1 cellular context compared by ENCODE assay signal in the genomic region with DNA sequence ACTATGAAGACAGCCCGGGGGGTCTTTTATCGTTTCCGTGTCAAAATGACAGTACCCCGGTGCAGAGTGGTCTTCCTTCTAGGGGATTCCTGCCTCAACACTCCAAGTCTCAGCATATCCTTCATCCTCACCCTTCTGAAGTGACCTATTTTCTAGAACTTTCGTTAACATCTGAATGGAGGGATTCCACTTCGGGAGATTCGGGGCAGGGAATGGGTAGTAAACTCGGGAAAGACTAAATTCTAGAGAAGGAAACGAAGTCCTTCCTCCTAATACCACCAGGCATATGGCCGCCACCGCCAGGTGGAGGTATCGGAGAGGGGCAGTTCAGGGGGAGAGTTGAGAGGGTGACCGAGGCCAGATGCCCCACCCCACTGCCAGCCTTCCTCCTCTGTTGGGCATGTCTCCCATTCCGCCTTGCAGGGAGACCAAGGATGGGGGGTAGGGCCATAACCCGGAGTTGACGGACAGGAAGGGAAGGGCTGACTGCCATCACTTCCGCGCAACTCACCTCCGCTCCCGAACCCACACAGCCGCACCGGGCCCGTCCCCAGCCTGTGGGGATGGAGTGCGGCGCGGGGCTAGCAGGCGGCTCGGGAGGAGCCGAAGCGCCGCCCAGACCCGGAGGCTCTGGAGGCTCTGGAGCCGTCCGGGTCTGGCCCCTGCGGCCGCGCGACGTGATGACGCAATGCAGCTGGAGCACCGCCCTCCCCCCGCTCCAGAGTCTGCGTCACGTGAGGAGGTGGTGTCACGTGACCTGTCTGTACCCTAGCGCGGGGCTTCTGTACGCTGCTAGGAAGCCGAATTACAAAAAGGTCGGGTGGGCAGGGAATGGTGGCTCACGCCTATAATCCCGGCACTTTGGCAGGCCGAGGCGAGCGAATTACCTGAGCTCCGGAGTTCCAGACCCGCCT.
TF ChIP-seq lines count a peak whose summit lies in the region.

TSS of gene KLHL12 (minus strand) at position 657 of the 914 bp plus-strand sequence. CDS start 2,072 bp downstream, outside the sequence.

TF ChIP-seq in HepG2, 621 proteins besides CTCF, POLR2A, EP300 and RAD21 (continued from another document and continues in another):
- TF ChIP-seq ZNF546 (CRISPR knock-in tag; conservative IDR thresholded peaks at IDR 0.05) (no peak), MAFG (CRISPR knock-in tag; IDR thresholded peaks at IDR 0.05) (no peak), HNF4A (CRISPR knock-in tag; IDR thresholded peaks at IDR 0.05) (peak; percentile 34; the same call in 1 of the 2 replicates), ZNF597 (CRISPR knock-in tag; IDR thresholded peaks at IDR 0.05) (no peak), SYNCRIP (IDR thresholded peaks at IDR 0.05; ENCODE audit: insufficient read depth, low read depth, low read length) (no peak), ZSCAN31 (CRISPR knock-in tag; IDR thresholded peaks at IDR 0.05; ENCODE audit: low read depth) (peak; percentile 83; the same call in 1 of the 2 replicates), HNF1B (CRISPR knock-in tag; IDR thresholded peaks at IDR 0.05) (0 out of 2 replicates have a peak, but pooled peaks have one; percentile 55), ZNF138 (CRISPR knock-in tag; IDR thresholded peaks at IDR 0.05; ENCODE audit: low read depth) (peak; percentile 65; the same call in 1 of the 2 replicates), ZNF629 (CRISPR knock-in tag; conservative IDR thresholded peaks at IDR 0.05) (peak; percentile 45; the same call in 1 of the 2 replicates), GATA4 (IDR thresholded peaks at IDR 0.05; ENCODE audit: borderline replicate concordance, low read depth) (no peak), ATRX (CRISPR knock-in tag; IDR thresholded peaks at IDR 0.05; ENCODE audit: borderline replicate concordance) (no peak), BCL6 (CRISPR knock-in tag; IDR thresholded peaks at IDR 0.05) (peak; percentile 36; the same call in 1 of the 2 replicates), ZNF329 (CRISPR knock-in tag; IDR thresholded peaks at IDR 0.05; ENCODE audit: low read depth) (peak; percentile 68; the same call in 1 of the 2 replicates), PTBP1 (IDR thresholded peaks at IDR 0.05; ENCODE audit: low read depth, low read length, poor library complexity, severe bottlenecking) (peak; percentile 82), ZNF121 (CRISPR knock-in tag; IDR thresholded peaks at IDR 0.05) (0 out of 2 replicates have a peak, but pooled peaks have one; percentile 9), RBM39 (IDR thresholded peaks at IDR 0.05; ENCODE audit: low read depth, low read length, poor library complexity, severe bottlenecking) (peak; percentile 47), CENPT (CRISPR knock-in tag; IDR thresholded peaks at IDR 0.05; ENCODE audit: low read depth) (no peak), KLF12 (CRISPR knock-in tag; IDR thresholded peaks at IDR 0.05; ENCODE audit: borderline replicate concordance) (peak; percentile 62; the same call in 1 of the 2 replicates), ATF3 (CRISPR knock-in tag; IDR thresholded peaks at IDR 0.05) (peak; percentile 93), PHF5A (CRISPR knock-in tag; IDR thresholded peaks at IDR 0.05; ENCODE audit: low read depth, unreplicated experiment) (peak; percentile 16), ZNF362 (CRISPR knock-in tag; IDR thresholded peaks at IDR 0.05; ENCODE audit: borderline replicate concordance) (peak; percentile 87; the same call in 1 of the 2 replicates), ZNF619 (CRISPR knock-in tag; IDR thresholded peaks at IDR 0.05) (peak; percentile 75; the same call in 1 of the 2 replicates), DNMT1 (CRISPR knock-in tag; IDR thresholded peaks at IDR 0.05) (peak; percentile 75; the same call in 1 of the 2 replicates), ZMAT3 (CRISPR knock-in tag; conservative IDR thresholded peaks at IDR 0.05) (peak; percentile 77; the same call in 1 of the 2 replicates), MED8 (CRISPR knock-in tag; IDR thresholded peaks at IDR 0.05; ENCODE audit: insufficient replicate concordance) (peak; percentile 79), SALL2 (CRISPR knock-in tag; IDR thresholded peaks at IDR 0.05) (peak; percentile 77), ISX (CRISPR knock-in tag; conservative IDR thresholded peaks at IDR 0.05) (0 out of 2 replicates have a peak, but pooled peaks have one; percentile 59)
- TF ChIP-seq, protein P1, sequence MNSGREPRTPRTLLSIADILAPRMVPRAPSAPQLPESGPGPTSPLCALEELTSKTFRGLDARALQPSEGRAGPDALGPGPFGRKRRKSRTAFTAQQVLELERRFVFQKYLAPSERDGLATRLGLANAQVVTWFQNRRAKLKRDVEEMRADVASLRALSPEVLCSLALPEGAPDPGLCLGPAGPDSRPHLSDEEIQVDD (CRISPR knock-in tag; IDR thresholded peaks at IDR 0.05; ENCODE audit: borderline replicate concordance) = no peak
- TF ChIP-seq, protein P2, sequence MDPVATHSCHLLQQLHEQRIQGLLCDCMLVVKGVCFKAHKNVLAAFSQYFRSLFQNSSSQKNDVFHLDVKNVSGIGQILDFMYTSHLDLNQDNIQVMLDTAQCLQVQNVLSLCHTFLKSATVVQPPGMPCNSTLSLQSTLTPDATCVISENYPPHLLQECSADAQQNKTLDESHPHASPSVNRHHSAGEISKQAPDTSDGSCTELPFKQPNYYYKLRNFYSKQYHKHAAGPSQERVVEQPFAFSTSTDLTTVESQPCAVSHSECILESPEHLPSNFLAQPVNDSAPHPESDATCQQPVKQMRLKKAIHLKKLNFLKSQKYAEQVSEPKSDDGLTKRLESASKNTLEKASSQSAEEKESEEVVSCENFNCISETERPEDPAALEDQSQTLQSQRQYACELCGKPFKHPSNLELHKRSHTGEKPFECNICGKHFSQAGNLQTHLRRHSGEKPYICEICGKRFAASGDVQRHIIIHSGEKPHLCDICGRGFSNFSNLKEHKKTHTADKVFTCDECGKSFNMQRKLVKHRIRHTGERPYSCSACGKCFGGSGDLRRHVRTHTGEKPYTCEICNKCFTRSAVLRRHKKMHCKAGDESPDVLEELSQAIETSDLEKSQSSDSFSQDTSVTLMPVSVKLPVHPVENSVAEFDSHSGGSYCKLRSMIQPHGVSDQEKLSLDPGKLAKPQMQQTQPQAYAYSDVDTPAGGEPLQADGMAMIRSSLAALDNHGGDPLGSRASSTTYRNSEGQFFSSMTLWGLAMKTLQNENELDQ (CRISPR knock-in tag; IDR thresholded peaks at IDR 0.05; ENCODE audit: borderline replicate concordance) = no peak; the same call in 1 of the 2 replicates
- TF ChIP-seq, protein P3, sequence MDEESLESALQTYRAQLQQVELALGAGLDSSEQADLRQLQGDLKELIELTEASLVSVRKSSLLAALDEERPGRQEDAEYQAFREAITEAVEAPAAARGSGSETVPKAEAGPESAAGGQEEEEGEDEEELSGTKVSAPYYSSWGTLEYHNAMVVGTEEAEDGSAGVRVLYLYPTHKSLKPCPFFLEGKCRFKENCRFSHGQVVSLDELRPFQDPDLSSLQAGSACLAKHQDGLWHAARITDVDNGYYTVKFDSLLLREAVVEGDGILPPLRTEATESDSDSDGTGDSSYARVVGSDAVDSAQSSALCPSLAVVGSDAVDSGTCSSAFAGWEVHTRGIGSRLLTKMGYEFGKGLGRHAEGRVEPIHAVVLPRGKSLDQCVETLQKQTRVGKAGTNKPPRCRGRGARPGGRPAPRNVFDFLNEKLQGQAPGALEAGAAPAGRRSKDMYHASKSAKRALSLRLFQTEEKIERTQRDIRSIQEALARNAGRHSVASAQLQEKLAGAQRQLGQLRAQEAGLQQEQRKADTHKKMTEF (CRISPR knock-in tag; IDR thresholded peaks at IDR 0.05) = peak; percentile 88
- TF ChIP-seq, protein P4, sequence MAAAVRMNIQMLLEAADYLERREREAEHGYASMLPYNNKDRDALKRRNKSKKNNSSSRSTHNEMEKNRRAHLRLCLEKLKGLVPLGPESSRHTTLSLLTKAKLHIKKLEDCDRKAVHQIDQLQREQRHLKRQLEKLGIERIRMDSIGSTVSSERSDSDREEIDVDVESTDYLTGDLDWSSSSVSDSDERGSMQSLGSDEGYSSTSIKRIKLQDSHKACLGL (CRISPR knock-in tag; IDR thresholded peaks at IDR 0.05) = peak; percentile 64
- TF ChIP-seq, protein P5, sequence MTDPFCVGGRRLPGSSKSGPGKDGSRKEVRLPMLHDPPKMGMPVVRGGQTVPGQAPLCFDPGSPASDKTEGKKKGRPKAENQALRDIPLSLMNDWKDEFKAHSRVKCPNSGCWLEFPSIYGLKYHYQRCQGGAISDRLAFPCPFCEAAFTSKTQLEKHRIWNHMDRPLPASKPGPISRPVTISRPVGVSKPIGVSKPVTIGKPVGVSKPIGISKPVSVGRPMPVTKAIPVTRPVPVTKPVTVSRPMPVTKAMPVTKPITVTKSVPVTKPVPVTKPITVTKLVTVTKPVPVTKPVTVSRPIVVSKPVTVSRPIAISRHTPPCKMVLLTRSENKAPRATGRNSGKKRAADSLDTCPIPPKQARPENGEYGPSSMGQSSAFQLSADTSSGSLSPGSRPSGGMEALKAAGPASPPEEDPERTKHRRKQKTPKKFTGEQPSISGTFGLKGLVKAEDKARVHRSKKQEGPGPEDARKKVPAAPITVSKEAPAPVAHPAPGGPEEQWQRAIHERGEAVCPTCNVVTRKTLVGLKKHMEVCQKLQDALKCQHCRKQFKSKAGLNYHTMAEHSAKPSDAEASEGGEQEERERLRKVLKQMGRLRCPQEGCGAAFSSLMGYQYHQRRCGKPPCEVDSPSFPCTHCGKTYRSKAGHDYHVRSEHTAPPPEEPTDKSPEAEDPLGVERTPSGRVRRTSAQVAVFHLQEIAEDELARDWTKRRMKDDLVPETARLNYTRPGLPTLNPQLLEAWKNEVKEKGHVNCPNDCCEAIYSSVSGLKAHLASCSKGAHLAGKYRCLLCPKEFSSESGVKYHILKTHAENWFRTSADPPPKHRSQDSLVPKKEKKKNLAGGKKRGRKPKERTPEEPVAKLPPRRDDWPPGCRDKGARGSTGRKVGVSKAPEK (CRISPR knock-in tag; IDR thresholded peaks at IDR 0.05; ENCODE audit: borderline replicate concordance) = no peak
- TF ChIP-seq, protein P6, sequence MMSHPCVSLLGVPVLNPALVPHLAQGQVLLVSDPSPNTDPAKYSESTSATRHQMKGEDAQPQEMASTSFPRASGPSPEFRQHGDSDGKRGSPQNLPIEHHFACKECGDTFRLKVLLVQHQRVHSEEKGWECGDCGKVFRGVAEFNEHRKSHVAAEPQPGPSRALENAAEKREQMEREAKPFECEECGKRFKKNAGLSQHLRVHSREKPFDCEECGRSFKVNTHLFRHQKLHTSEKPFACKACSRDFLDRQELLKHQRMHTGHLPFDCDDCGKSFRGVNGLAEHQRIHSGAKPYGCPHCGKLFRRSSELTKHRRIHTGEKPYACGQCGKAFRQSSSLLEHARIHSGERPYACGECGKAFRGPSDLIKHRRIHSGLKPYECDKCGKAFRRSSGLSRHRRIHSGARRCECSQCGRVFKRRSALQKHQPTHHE (CRISPR knock-in tag; IDR thresholded peaks at IDR 0.05; ENCODE audit: borderline replicate concordance) = peak; percentile 94; the same call in 1 of the 2 replicates
- TF ChIP-seq, protein P7, sequence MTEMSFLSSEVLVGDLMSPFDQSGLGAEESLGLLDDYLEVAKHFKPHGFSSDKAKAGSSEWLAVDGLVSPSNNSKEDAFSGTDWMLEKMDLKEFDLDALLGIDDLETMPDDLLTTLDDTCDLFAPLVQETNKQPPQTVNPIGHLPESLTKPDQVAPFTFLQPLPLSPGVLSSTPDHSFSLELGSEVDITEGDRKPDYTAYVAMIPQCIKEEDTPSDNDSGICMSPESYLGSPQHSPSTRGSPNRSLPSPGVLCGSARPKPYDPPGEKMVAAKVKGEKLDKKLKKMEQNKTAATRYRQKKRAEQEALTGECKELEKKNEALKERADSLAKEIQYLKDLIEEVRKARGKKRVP (CRISPR knock-in tag; IDR thresholded peaks at IDR 0.05) = peak; percentile 80 to 93
- TF ChIP-seq, protein P8, sequence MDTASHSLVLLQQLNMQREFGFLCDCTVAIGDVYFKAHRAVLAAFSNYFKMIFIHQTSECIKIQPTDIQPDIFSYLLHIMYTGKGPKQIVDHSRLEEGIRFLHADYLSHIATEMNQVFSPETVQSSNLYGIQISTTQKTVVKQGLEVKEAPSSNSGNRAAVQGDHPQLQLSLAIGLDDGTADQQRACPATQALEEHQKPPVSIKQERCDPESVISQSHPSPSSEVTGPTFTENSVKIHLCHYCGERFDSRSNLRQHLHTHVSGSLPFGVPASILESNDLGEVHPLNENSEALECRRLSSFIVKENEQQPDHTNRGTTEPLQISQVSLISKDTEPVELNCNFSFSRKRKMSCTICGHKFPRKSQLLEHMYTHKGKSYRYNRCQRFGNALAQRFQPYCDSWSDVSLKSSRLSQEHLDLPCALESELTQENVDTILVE (CRISPR knock-in tag; IDR thresholded peaks at IDR 0.05) = peak; percentile 88
- TF ChIP-seq, protein P9, sequence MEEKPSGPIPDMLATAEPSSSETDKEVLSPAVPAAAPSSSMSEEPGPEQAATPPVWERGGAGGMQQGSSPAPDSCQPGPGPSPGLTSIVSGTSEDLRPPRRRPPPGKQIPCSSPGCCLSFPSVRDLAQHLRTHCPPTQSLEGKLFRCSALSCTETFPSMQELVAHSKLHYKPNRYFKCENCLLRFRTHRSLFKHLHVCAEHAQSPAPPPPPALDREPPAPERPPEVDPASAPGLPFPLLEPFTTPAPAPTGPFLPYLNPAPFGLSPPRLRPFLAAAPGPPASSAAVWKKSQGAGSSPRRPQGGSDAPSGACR (CRISPR knock-in tag; IDR thresholded peaks at IDR 0.05) = 0 out of 2 replicates have a peak, but pooled peaks have one; percentile 51
